In genomic region chr17:81636505-81637288, GRCh38 we compare ENCODE assay signal across 8 cellular contexts. TPM values are rescaled to one million over a fixed set of nuclear protein-coding genes. Genes with fewer than 3 reads are reported as not detected.
DNase-seq lines count a peak whose midpoint lies in the region; ATAC-seq and TF ChIP-seq lines count a peak whose summit lies in the region.

Gene NPLOC4, minus strand, starts transcription at chr17:81637112. Its CDS starts 182 bp downstream, at chr17:81636930.
Gene TSPAN10, plus strand, starts transcription at chr17:81637196. Its CDS starts 5,217 bp downstream, at chr17:81642413.

- H3K27me3 Mint-ChIP-seq in type B pancreatic cell = no peaks in the 10 kb centered on the region

- H3K9me3 Mint-ChIP-seq in type B pancreatic cell = no peaks in the 10 kb centered on the region

- H3K4me1 Mint-ChIP-seq in type B pancreatic cell (ENCODE audit: unreplicated experiment) = peaks cover 12% of the 10 kb centered on the region

- H3K4me1 ChIP-seq in adipocyte (ENCODE audit: control insufficient read depth, insufficient read depth, low read length) (peaks cover 11% of the 10 kb centered on the region), heart left ventricle (peaks cover 10 to 48% (median 32%) of the 10 kb centered on the region in 12 donors)

- H3K36me3 ChIP-seq in adipocyte (ENCODE audit: control insufficient read depth, insufficient read depth, low read length, severe bottlenecking) (peaks cover 3% of the 10 kb centered on the region), heart left ventricle (peaks cover 0 to 12% (median 0%) of the 10 kb centered on the region in 9 donors)

- H3K9me3 ChIP-seq in adipocyte (ENCODE audit: control insufficient read depth, low read length) (no peaks in the 10 kb centered on the region), heart left ventricle (no peaks in the 10 kb centered on the region)

- intact Hi-C loops in heart left ventricle (cut with DNase I) = loop anchor here in 3 of 10 donors (2.0 kb wide), 2 partner anchors 28 to 30 kb away; partner anchors contain the start of genes CCDC137 (in 2 of the 3) and OXLD1 (in 2 of the 3)

- WGBS in heart left ventricle, 4 donors = 0 to 1% (median 1%) methylated on average over 44 to 77 of the region's 77 CpGs

- H3K4me3 Mint-ChIP-seq in type B pancreatic cell = peak within 1 kb of the TSS; percentile 96

- peaks cover 3% of the 10 kb centered on the region for H3K36me3 Mint-ChIP-seq in type B pancreatic cell

- DNase-seq in GM04504 (ENCODE audit: low read depth) (peak; percentile 62), HFF-Myc (ENCODE audit: extremely low read depth, low read depth) (peak; percentile 45), NCI-H1092 treated with DMSO at 0.1 percent for 48 hours (lab: John Stamatoyannopoulos, UW) (peak; percentile 68), SW 1271 (lab: John Stamatoyannopoulos, UW) (peak; percentile 34 to 69), adipocyte (ENCODE audit: low read depth) (peak; percentile 94), heart left ventricle (peak; percentile 86 to 94 (median 89)), pons (ENCODE audit: low spot score) (peak; percentile 64), type B pancreatic cell (ENCODE audit: extremely low spot score, unreplicated experiment) (peak; percentile 94)

- H3K4me3 ChIP-seq in HFF-Myc (replicated peaks; ENCODE audit: low read depth, low read length) = peak within 1 kb of the TSS; percentile 61
- H3K4me3 ChIP-seq in adipocyte (ENCODE audit: low read length) = peak within 1 kb of the TSS; percentile 91
- H3K4me3 ChIP-seq in heart left ventricle = peak within 1 kb of the TSS; percentile 71 to 100 (median 92)

- H3K27ac Mint-ChIP-seq in type B pancreatic cell = peak within 1 kb of the TSS; percentile 95

- H3K27me3 ChIP-seq in adipocyte (replicated peaks; ENCODE audit: control insufficient read depth, insufficient read depth, low read length) (no peaks in the 10 kb centered on the region), heart left ventricle (no peaks in the 10 kb centered on the region)

- ATAC-seq in heart left ventricle = peak; percentile 48 to 93 (median 88)

- no peak for TF ChIP-seq CTCF in HFF-Myc (IDR thresholded peaks at IDR 0.05; ENCODE audit: low read depth, low read length, missing control alignments)
- peak in 1 of 12 donors; percentile 8 for TF ChIP-seq CTCF in heart left ventricle (IDR thresholded peaks at IDR 0.05)
- no peak for TF ChIP-seq CTCF in type B pancreatic cell (conservative IDR thresholded peaks at IDR 0.05)

- H3K9ac ChIP-seq in adipocyte (ENCODE audit: low read length) = peak within 1 kb of the TSS; percentile 93

- peak; percentile 37 to 39 for TF ChIP-seq POLR2A in heart left ventricle (IDR thresholded peaks at IDR 0.05)

- H3K27ac ChIP-seq in heart left ventricle = peak within 1 kb of the TSS; percentile 73 to 97 (median 95)

RNA-seq across cellular contexts. Expression of gene NPLOC4, which starts in this region (rescaled TPM):
- 100 to 1,000 TPM in 3 of 9 donors, 10 to 100 TPM in 6; 92.1 to 133 (median 99.3) TPM for total RNA-seq in heart left ventricle
- 10 to 100 TPM; 28.2 to 84.3 TPM for polyA plus RNA-seq in heart left ventricle
- total RNA-seq in type B pancreatic cell (ENCODE audit: low replicate concordance) = 82.4 and 90.1 TPM in 2 replicates

RNA-seq across cellular contexts. Expression of gene TSPAN10, which starts in this region (rescaled TPM):
- total RNA-seq in heart left ventricle (under 1 TPM in 4 of 9 donors, not detected in 5; 0.21 to 0.41 (median 0.38) TPM), type B pancreatic cell (ENCODE audit: low replicate concordance) (1.4 and 3.0 TPM in 2 replicates)
- under 1 TPM; 0.07 to 0.46 TPM for polyA plus RNA-seq in heart left ventricle

Comparison
In these comparisons a context has a peak if more than half of its experiments do, and no peak if none do; other contexts are left out.
1. Peak in every context shown above with its lines: DNase-seq, ATAC-seq, H3K4me3 ChIP-seq and H3K27ac ChIP-seq.